Comparison of ENCODE assay signal across 8 cellular contexts in genomic region chr11:45147871-45148270, GRCh38. TPM values are rescaled to one million over a fixed set of nuclear protein-coding genes. Genes with fewer than 3 reads are reported as not detected.
DNase-seq lines count a peak whose midpoint lies in the region; ATAC-seq, FAIRE-seq and TF ChIP-seq lines count a peak whose summit lies in the region.

No MANE protein-coding gene starts in this region.

- intact Hi-C loops in A673 (cut with micrococcal nuclease; ENCODE audit: unreplicated experiment): no loop called here
- intact Hi-C loops in dendritic cell treated with granulocyte-macrophage colony-stimulating factor and Interleukin-4, amounts not matched to agents 40 ng/mL and 50 ng/mL, for 4 days (cut with micrococcal nuclease): loop anchor here (5.0 kb wide), 1 partner anchor 654 kb away; no protein-coding TSS in a partner anchor

- FAIRE-seq in H54 (lab: Jason Lieb, UNC): no peak

- no peak for ATAC-seq in HG03159 (IDR thresholded peaks at IDR 0.05; ENCODE audit: unreplicated experiment)

- POLR2A ChIA-PET in A673 (lab: Charles Lee; ENCODE audit: low non-redundant PET): no interaction called here

- peak overlapping the region in 2 of 3 donors; percentile 80 to 92 for H3K27ac Mint-ChIP-seq in IgD-negative memory B cell
- peak overlapping the region; percentile 94 for H3K27ac Mint-ChIP-seq in dendritic cell treated with granulocyte-macrophage colony-stimulating factor and Interleukin-4, amounts not matched to agents 40 ng/mL and 50 ng/mL, for 4 days

- peaks cover 4% of the 10 kb centered on the region for H3K27me3 Mint-ChIP-seq in IgD-negative memory B cell
- peaks cover 26% of the 10 kb centered on the region for H3K27me3 Mint-ChIP-seq in dendritic cell treated with granulocyte-macrophage colony-stimulating factor and Interleukin-4, amounts not matched to agents 40 ng/mL and 50 ng/mL, for 4 days

- H3K36me3 Mint-ChIP-seq in IgD-negative memory B cell: peaks cover 5% of the 10 kb centered on the region
- H3K36me3 Mint-ChIP-seq in dendritic cell treated with granulocyte-macrophage colony-stimulating factor and Interleukin-4, amounts not matched to agents 40 ng/mL and 50 ng/mL, for 4 days (ENCODE audit: low read depth): peaks cover 6% of the 10 kb centered on the region

- peak overlapping the region; percentile 64 for H3K27ac ChIP-seq in A673 (ENCODE audit: low read depth, low read length, poor library complexity, severe bottlenecking)
- peak overlapping the region; percentile 79 for H3K27ac ChIP-seq in muscle layer of duodenum (ENCODE audit: low read length)

- H3K4me1 ChIP-seq in A673 (ENCODE audit: insufficient read depth, low read length, poor library complexity, severe bottlenecking) (peaks cover 10% of the 10 kb centered on the region), muscle layer of duodenum (ENCODE audit: control insufficient read depth in 1 of 2, insufficient read depth in 2 of 2, low read length in 2 of 2) (peaks cover 15 to 24% of the 10 kb centered on the region in 2 donors)

- H3K9me3 ChIP-seq in A673 (ENCODE audit: low read depth, low read length, poor library complexity, severe bottlenecking) (no peaks in the 10 kb centered on the region), muscle layer of duodenum (ENCODE audit: control insufficient read depth in 1 of 2, low read length in 2 of 2) (no peaks in the 10 kb centered on the region)

- peak overlapping the region; percentile 68 for H3K4me3 ChIP-seq in A673 (ENCODE audit: low read depth, low read length, poor library complexity, severe bottlenecking)
- H3K4me3 ChIP-seq in muscle layer of duodenum (ENCODE audit: low read depth in 1 of 2, low read length in 2 of 2): peak overlapping the region; percentile 74 to 95

- no peak for TF ChIP-seq CTCF in A673 (conservative IDR thresholded peaks at IDR 0.05; ENCODE audit: low read depth, low read length)

- peaks cover 18 to 32% (median 20%) of the 10 kb centered on the region in 3 donors for H3K4me1 Mint-ChIP-seq in IgD-negative memory B cell
- peaks cover 23% of the 10 kb centered on the region for H3K4me1 Mint-ChIP-seq in dendritic cell treated with granulocyte-macrophage colony-stimulating factor and Interleukin-4, amounts not matched to agents 40 ng/mL and 50 ng/mL, for 4 days (ENCODE audit: low read depth)

- no peaks in the 10 kb centered on the region for H3K9me3 Mint-ChIP-seq in IgD-negative memory B cell
- no peaks in the 10 kb centered on the region for H3K9me3 Mint-ChIP-seq in dendritic cell treated with granulocyte-macrophage colony-stimulating factor and Interleukin-4, amounts not matched to agents 40 ng/mL and 50 ng/mL, for 4 days

- no peak for TF ChIP-seq POLR2A in H54 (IDR thresholded peaks at IDR 0.05; ENCODE audit: low read depth, low read length)

- CTCF ChIA-PET in A673 (lab: Charles Lee): no interaction called here

- H3K4me3 Mint-ChIP-seq in IgD-negative memory B cell: peak overlapping the region; percentile 88 to 95 (median 92)
- H3K4me3 Mint-ChIP-seq in dendritic cell treated with granulocyte-macrophage colony-stimulating factor and Interleukin-4, amounts not matched to agents 40 ng/mL and 50 ng/mL, for 4 days: peak overlapping the region; percentile 84

- DNase-seq in A673 (ENCODE audit: low spot score): no peak
- no peak for DNase-seq in GM19238 (ENCODE audit: insufficient read length, low spot score)
- no peak for DNase-seq in H54 (ENCODE audit: insufficient read length, low spot score)
- no peak for DNase-seq in NCI-H1436 (lab: John Stamatoyannopoulos, UW)

- peaks cover 12% of the 10 kb centered on the region for H3K27me3 ChIP-seq in A673 (replicated peaks; ENCODE audit: insufficient read depth, low read depth, low read length, poor library complexity)
- H3K27me3 ChIP-seq in muscle layer of duodenum (ENCODE audit: low read depth, low read length): no peaks in the 10 kb centered on the region

- H3K36me3 ChIP-seq in A673 (ENCODE audit: insufficient read depth, low read length, poor library complexity, severe bottlenecking): no peaks in the 10 kb centered on the region
- H3K36me3 ChIP-seq in muscle layer of duodenum (ENCODE audit: control insufficient read depth in 1 of 2, insufficient read depth in 2 of 2, low read length in 2 of 2): no peaks in the 10 kb centered on the region

- TSS peak; percentile 41 for BruUV-seq in A673 (replicated peaks; lab: Mats Ljungman, UMichigan)

RNA-seq across cellular contexts. Expression of gene PRDM11, which starts 1.4 kb away (rescaled TPM):
- 12.6 and 15.4 TPM in 2 replicates for total RNA-seq in A673 (2021)
- polyA plus RNA-seq in IgD-negative memory B cell: 1.4 TPM
